Comparison of ENCODE assay signal across 15 cellular contexts in the genomic region with DNA sequence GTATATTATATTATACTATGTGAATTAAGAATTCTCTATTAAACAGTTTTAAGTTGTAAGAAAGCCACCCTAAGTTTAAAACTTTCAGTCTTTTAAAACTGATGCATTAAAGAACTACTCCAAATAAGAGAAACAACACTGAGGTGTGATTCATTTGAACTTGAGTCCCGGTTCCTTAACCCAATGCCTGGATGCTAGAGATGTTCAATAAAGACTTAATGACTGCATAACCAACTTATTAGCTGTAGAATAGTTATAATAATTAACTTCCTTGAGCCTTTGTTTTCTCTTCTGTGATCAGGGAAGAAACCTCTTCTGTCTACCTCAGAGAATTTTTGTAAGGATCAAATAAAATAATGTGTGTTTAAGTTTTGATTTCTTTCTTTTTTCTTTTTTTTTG. TPM values are rescaled to one million over a fixed set of nuclear protein-coding genes. Genes with fewer than 3 reads are reported as not detected.
DNase-seq lines count a peak whose midpoint lies in the region; ATAC-seq and TF ChIP-seq lines count a peak whose summit lies in the region.
"Had no signal": no experiment of that assay in that cellular context is flagged by ENCODE, and none has a peak within 500 bp of the region (broad histone marks: within the 10 kb centered on the region; RNA-seq: fewer than 3 reads in every experiment).

No MANE protein-coding gene starts in this region.

- BruUV-seq in IMR-90 (replicated peaks; lab: Mats Ljungman, UMichigan): no TSS peak

- in situ Hi-C loops in IMR-90 (cut with MboI; ENCODE audit: low sequenced_read_pairs): no loop called here

- no peak overlapping the region for H3K14ac ChIP-seq in IMR-90 (replicated peaks; ENCODE audit: low read depth, low read length)

- peak overlapping the region; percentile 68 for H2BK120ac ChIP-seq in IMR-90 (ENCODE audit: low read depth, low read length)

- no CpG with 5 or more reads among the region's 1 CpG for WGBS in IMR-90 (ENCODE audit: extremely low coverage in 2 of 2, insufficient read length in 1 of 2), 2 experiments
- 42 to 52% methylated on average over 1 of the region's 1 CpG for WGBS in esophagus squamous epithelium, 2 donors

- H2BK5ac ChIP-seq in IMR-90 (ENCODE audit: low read depth, low read length, poor library complexity, severe bottlenecking): peak overlapping the region; percentile 86

- H3K27ac ChIP-seq in ACC112 (ENCODE audit: low read depth, low read length) (peak overlapping the region; percentile 99), IMR-90 (ENCODE audit: insufficient read depth, low read length) (peak overlapping the region; percentile 73; the same call in 1 of the 2 replicates), esophagus squamous epithelium (peak overlapping the region; percentile 79 to 93 (median 88)), Karpas-422 (ENCODE audit: low read length) (no peak overlapping the region)

- no peak overlapping the region for H4K91ac ChIP-seq in IMR-90 (ENCODE audit: insufficient read depth, low read depth, low read length)

- H3K36me3 ChIP-seq in ACC112 (ENCODE audit: insufficient read depth, low read length): no peaks in the 10 kb centered on the region
- H3K36me3 ChIP-seq in IMR-90 (ENCODE audit: control insufficient read depth, insufficient read depth, low read length): no peaks in the 10 kb centered on the region
- no peaks in the 10 kb centered on the region for H3K36me3 ChIP-seq in esophagus squamous epithelium
- no peaks in the 10 kb centered on the region for H3K36me3 ChIP-seq in skeletal muscle satellite cell (ENCODE audit: insufficient read depth, low read length)
- H3K36me3 ChIP-seq in Karpas-422 (ENCODE audit: insufficient read depth, low read length): no peaks in the 10 kb centered on the region
- H3K36me3 ChIP-seq: BLaER1, brain microvascular endothelial cell had no signal

- H3K79me2 ChIP-seq in ACC112 (ENCODE audit: control insufficient read depth, insufficient read depth, low read length, unreplicated experiment) (no peaks in the 10 kb centered on the region), Karpas-422 (ENCODE audit: low read length) (no peaks in the 10 kb centered on the region)

- no peaks in the 10 kb centered on the region for H3K9me2 ChIP-seq in Karpas-422 (replicated peaks; ENCODE audit: insufficient read depth, low read length)

- H2BK15ac ChIP-seq in IMR-90 (ENCODE audit: low read depth, low read length): no peak overlapping the region; the same call in 2 of the 3 replicates

- H3K27me3 ChIP-seq in ACC112 (ENCODE audit: insufficient read depth, low read length) (no peaks in the 10 kb centered on the region), IMR-90 (ENCODE audit: control insufficient read depth, insufficient read depth, low read length) (no peaks in the 10 kb centered on the region), esophagus squamous epithelium (no peaks in the 10 kb centered on the region), skeletal muscle satellite cell (ENCODE audit: control insufficient read depth, insufficient read depth, low read length) (no peaks in the 10 kb centered on the region), Karpas-422 (ENCODE audit: low read length) (no peaks in the 10 kb centered on the region)
- H3K27me3 ChIP-seq: BLaER1, brain microvascular endothelial cell had no signal

- ATAC-seq in IMR-90 (ENCODE audit: low read depth) (no peak), HG03159 (IDR thresholded peaks at IDR 0.05; ENCODE audit: unreplicated experiment) (no peak)

- H3K4me2 ChIP-seq in IMR-90 (ENCODE audit: low read depth, low read length) (no peak overlapping the region), skeletal muscle satellite cell (ENCODE audit: low read length) (no peak overlapping the region), Karpas-422 (ENCODE audit: low read depth, low read length, poor library complexity, severe bottlenecking) (no peak overlapping the region)

- peak overlapping the region; percentile 57; the same call in 1 of the 2 replicates for H3K4ac ChIP-seq in IMR-90 (ENCODE audit: low read depth, low read length)

- no peaks in the 10 kb centered on the region for H4K20me1 ChIP-seq in IMR-90 (ENCODE audit: insufficient read depth, low read length)
- H4K20me1 ChIP-seq in Karpas-422 (ENCODE audit: insufficient read depth, low read depth, low read length): no peaks in the 10 kb centered on the region
- H4K20me1 ChIP-seq: BLaER1 had no signal

- no peak overlapping the region; a peak in 1 of 4 replicates for H4K8ac ChIP-seq in IMR-90 (ENCODE audit: low read depth in 2 of 2, low read length in 2 of 2)

- no peak overlapping the region for H3K23ac ChIP-seq in IMR-90 (ENCODE audit: low read depth, low read length)

- H3K9me3 ChIP-seq in IMR-90 (ENCODE audit: control insufficient read depth, insufficient read depth, low read length): no peaks in the 10 kb centered on the region
- no peaks in the 10 kb centered on the region for H3K9me3 ChIP-seq in esophagus squamous epithelium
- no peaks in the 10 kb centered on the region for H3K9me3 ChIP-seq in skeletal muscle satellite cell (replicated peaks; ENCODE audit: low read length)
- no peaks in the 10 kb centered on the region for H3K9me3 ChIP-seq in Karpas-422 (ENCODE audit: low read length)
- H3K9me3 ChIP-seq: BLaER1 had no signal

- H2BK20ac ChIP-seq in IMR-90 (ENCODE audit: low read depth, low read length): peak overlapping the region; percentile 50; the same call in 1 of the 2 replicates

- no peak overlapping the region for H2AK5ac ChIP-seq in IMR-90 (ENCODE audit: low read depth, low read length)

- H3K4me3 ChIP-seq in ACC112 (ENCODE audit: low read depth, low read length): no peak overlapping the region
- H3K4me3 ChIP-seq in IMR-90 (ENCODE audit: insufficient read depth, low read depth, low read length): no peak overlapping the region
- H3K4me3 ChIP-seq in esophagus squamous epithelium: no peak overlapping the region
- H3K4me3 ChIP-seq in skeletal muscle satellite cell (ENCODE audit: low read length): no peak overlapping the region
- no peak overlapping the region for H3K4me3 ChIP-seq in Karpas-422 (ENCODE audit: low read length)
- H3K4me3 ChIP-seq: BLaER1 had no signal

- CTCF ChIA-PET in IMR-90 (lab: Yijun Ruan, JAX): no interaction called here

- POLR2A ChIA-PET in IMR-90 (lab: Charles Lee; ENCODE audit: unreplicated experiment): no interaction called here

- no peak overlapping the region for H2AK9ac ChIP-seq in IMR-90 (replicated peaks; ENCODE audit: low read depth, low read length, poor library complexity)

- TF ChIP-seq CTCF in IMR-90 (conservative IDR thresholded peaks at IDR 0.05; ENCODE audit: low read depth, low read length) (no peak), esophagus squamous epithelium (IDR thresholded peaks at IDR 0.05) (no peak)

- no peak for TF ChIP-seq RAD21 in IMR-90 (IDR thresholded peaks at IDR 0.05; ENCODE audit: low read length)

- DNase-seq in IMR-90 (no peak), esophagus squamous epithelium (lab: John Stamatoyannopoulos, UW) (no peak), Karpas-422 (no peak), GM19240 (ENCODE audit: insufficient read length, low spot score) (no peak)
- no peak for DNase-seq in stimulated activated CD4-positive, alpha-beta T cell treated with anti-CD3 and anti-CD28 coated beads, Interleukin-4, amount 100 ng/mL, for 1 hour
- DNase-seq: activated CD4-positive, alpha-beta T cell treated with anti-CD3 and anti-CD28 coated beads, Interleukin-2, amount 10 ng/mL, durations not matched to agents 24 days and 14 days; brain microvascular endothelial cell; KG1; NCI-H1436 treated with DMSO at 0.1 percent for 48 hours; NCI-H446 treated with DMSO at 0.1 percent for 48 hours; T-helper 9 cell had no signal

- TF ChIP-seq POLR2A in IMR-90 (IDR thresholded peaks at IDR 0.05; ENCODE audit: low read depth, low read length): no peak
- no peak for TF ChIP-seq POLR2A in esophagus squamous epithelium (IDR thresholded peaks at IDR 0.05)

- H4K5ac ChIP-seq in IMR-90 (ENCODE audit: low read depth, low read length): no peak overlapping the region; the same call in 1 of the 2 replicates

- no peaks in the 10 kb centered on the region for H3K79me1 ChIP-seq in IMR-90 (ENCODE audit: low read depth in 1 of 2, low read length in 2 of 2)

- H3K18ac ChIP-seq in IMR-90 (ENCODE audit: low read depth, low read length): peak overlapping the region; percentile 74; the same call in 1 of the 2 replicates

- intact Hi-C loops in IMR-90 (cut with micrococcal nuclease) (no loop called here), esophagus squamous epithelium (cut with DNase I) (no loop called here)

- dilution Hi-C loops in IMR-90 (cut with HindIII; ENCODE audit: low sequenced_read_pairs, unreplicated experiment): no loop called here

- H3K4me1 ChIP-seq in ACC112 (ENCODE audit: control insufficient read depth, insufficient read depth, low read length, unreplicated experiment) (peaks cover 28% of the 10 kb centered on the region), IMR-90 (ENCODE audit: control insufficient read depth, insufficient read depth, low read length) (peaks cover 13% of the 10 kb centered on the region), esophagus squamous epithelium (peaks cover 9 to 66% (median 45%) of the 10 kb centered on the region in 3 donors), skeletal muscle satellite cell (ENCODE audit: control insufficient read depth, insufficient read depth, low read length) (peaks cover 27% of the 10 kb centered on the region), Karpas-422 (ENCODE audit: low read length) (no peaks in the 10 kb centered on the region)

- no peak overlapping the region for H3K56ac ChIP-seq in IMR-90 (ENCODE audit: extremely low read depth, insufficient read depth, low read length)

- H3K9ac ChIP-seq in IMR-90 (ENCODE audit: low read depth, low read length): no peak overlapping the region
- H3K9ac ChIP-seq in skeletal muscle satellite cell (ENCODE audit: low read depth, low read length): peak overlapping the region; percentile 83
- no peak overlapping the region for H3K9ac ChIP-seq in Karpas-422 (ENCODE audit: low read length)
- H3K9ac ChIP-seq: BLaER1 had no signal

- H2AFZ ChIP-seq in ACC112 (ENCODE audit: low read length, unreplicated experiment) (peak overlapping the region; percentile 62), IMR-90 (replicated peaks; ENCODE audit: low read length, poor library complexity) (no peak overlapping the region), Karpas-422 (ENCODE audit: low read length) (no peak overlapping the region)

- H3K9me1 ChIP-seq in IMR-90 (ENCODE audit: insufficient read depth, low read length): peaks cover 3% of the 10 kb centered on the region; the same call in 1 of the 2 replicates

RNA-seq across cellular contexts. Expression of a gene that starts 45.3 kb away (rescaled TPM):
- total RNA-seq in IMR-90 (2012; rRNA removed) (32.6 and 48.0 TPM in 2 replicates), esophagus squamous epithelium (10 to 100 TPM; 32.7 to 65.8 (median 50.7) TPM)
- 7.3 and 9.0 TPM in 2 replicates for polyA plus RNA-seq in IMR-90 (2012; rRNA removed)
- polyA plus RNA-seq in IMR-90 (2012; cell fraction: cytosol; rRNA removed): 2.0 and 2.1 TPM in 2 replicates
- polyA plus RNA-seq in IMR-90 (2012; cell fraction: nucleus; rRNA removed; ENCODE audit: low replicate concordance): 2.8 and 14.5 TPM in 2 replicates
- total RNA-seq in skeletal muscle satellite cell (2012; rRNA removed): 34.3 and 53.0 TPM in 2 replicates
- total RNA-seq in Karpas-422 (2014; rRNA removed; shearing (Covaris generic); ENCODE audit: low replicate concordance): 42.8 and 47.9 TPM in 2 replicates

RNA-seq across cellular contexts. Expression of a gene that starts 57.9 kb away (rescaled TPM):
- total RNA-seq in IMR-90 (2012; rRNA removed) (173 and 182 TPM in 2 replicates), esophagus squamous epithelium (10 to 100 TPM; 11.3 to 68.0 (median 31.9) TPM)
- polyA plus RNA-seq in IMR-90 (2012; rRNA removed): 112 and 123 TPM in 2 replicates
- polyA plus RNA-seq in IMR-90 (2012; cell fraction: cytosol; rRNA removed): 95.9 and 96.9 TPM in 2 replicates
- 41.1 and 51.2 TPM in 2 replicates for polyA plus RNA-seq in IMR-90 (2012; cell fraction: nucleus; rRNA removed; ENCODE audit: low replicate concordance)
- total RNA-seq in skeletal muscle satellite cell (2012; rRNA removed): 567 and 771 TPM in 2 replicates
- total RNA-seq in Karpas-422 (2014; rRNA removed; shearing (Covaris generic); ENCODE audit: low replicate concordance): 41.6 and 58.5 TPM in 2 replicates
